Comparison of ENCODE assay signal across 19 cellular contexts in genomic region chr7:50607524-50608125, GRCh38. TPM values are rescaled to one million over a fixed set of nuclear protein-coding genes. Genes with fewer than 3 reads are reported as not detected.
DNase-seq lines count a peak whose midpoint lies in the region; ATAC-seq lines count a peak whose summit lies in the region.
"Had no signal": no experiment of that assay in that cellular context is flagged by ENCODE, and none has a peak within 500 bp of the region (broad histone marks: within the 10 kb centered on the region; RNA-seq: fewer than 3 reads in every experiment).

No MANE protein-coding gene starts in this region.

- CTCF ChIA-PET in T-cell (lab: Charles Lee) = interaction anchor here (0.5 to 0.9 kb wide), 2 partner anchors 26 to 402 kb away, joined by 3 read pairs; no protein-coding TSS in a partner anchor

- POLR2A ChIA-PET in T-cell (lab: Charles Lee) = interaction anchor here in 1 of 2 donors (0.7 kb wide), 1 partner anchor 187 kb away, joined by 7 read pairs; no protein-coding TSS in a partner anchor
- POLR2A ChIA-PET in naive thymus-derived CD8-positive, alpha-beta T cell (lab: Charles Lee) = interaction anchor here (1.2 kb wide), 1 partner anchor 53 kb away, joined by 3 read pairs; no protein-coding TSS in a partner anchor

- peaks cover 24% of the 10 kb centered on the region for H3K4me1 Mint-ChIP-seq in activated CD4-positive, alpha-beta T cell treated with anti-CD3 and anti-CD28 coated beads, Interleukin-2, amount 10 ng/mL, durations not matched to agents 24 days and 14 days
- peaks cover 34 to 49% (median 47%) of the 10 kb centered on the region in 3 donors for H3K4me1 Mint-ChIP-seq in T-cell
- peaks cover 22 to 44% (median 34%) of the 10 kb centered on the region in 4 donors for H3K4me1 Mint-ChIP-seq in naive thymus-derived CD8-positive, alpha-beta T cell

- H3K9me3 Mint-ChIP-seq in activated CD4-positive, alpha-beta T cell treated with anti-CD3 and anti-CD28 coated beads, Interleukin-2, amount 10 ng/mL, durations not matched to agents 24 days and 14 days = peaks cover 8% of the 10 kb centered on the region
- peaks cover 0 to 10% (median 0%) of the 10 kb centered on the region in 3 donors for H3K9me3 Mint-ChIP-seq in T-cell
- peaks cover 0 to 14% (median 7%) of the 10 kb centered on the region in 9 donors for H3K9me3 Mint-ChIP-seq in naive thymus-derived CD8-positive, alpha-beta T cell
- H3K9me3 Mint-ChIP-seq: GM23338 had no signal

- no peak for DNase-seq in activated CD4-positive, alpha-beta T cell treated with anti-CD3 and anti-CD28 coated beads, Interleukin-2, amount 10 ng/mL, durations not matched to agents 24 days and 14 days
- no peak for DNase-seq in activated CD4-positive, alpha-beta T cell treated with anti-CD3 and anti-CD28 coated beads for 1 hour
- DNase-seq in ELR (ENCODE audit: low read depth) (peak; percentile 5), T-cell (no peak), NK-92 (lab: John Stamatoyannopoulos, UW; ENCODE audit: unreplicated experiment) (no peak), NCI-H2107 treated with DMSO at 0.1 percent for 48 hours (lab: John Stamatoyannopoulos, UW; ENCODE audit: unreplicated experiment) (no peak), NCI-H526 treated with DMSO at 0.1 percent for 48 hours (lab: John Stamatoyannopoulos, UW) (no peak)
- no peak for DNase-seq in naive thymus-derived CD8-positive, alpha-beta T cell
- DNase-seq: activated gamma-delta T cell treated with Interleukin-2 at 50 U/mL for 16 hours; colonic mucosa; left colon; MG63; NCI-H1694; NCI-H446 treated with DMSO at 0.1 percent for 48 hours; Right ventricle myocardium superior; stimulated activated CD4-positive, alpha-beta T cell treated with anti-CD3 and anti-CD28 coated beads, Interleukin-12 subunit alpha, Interleukin-12 subunit beta, amount 100 ng/mL, for 4 hours; testis had no signal

- peaks cover 15% of the 10 kb centered on the region for H3K27me3 Mint-ChIP-seq in activated CD4-positive, alpha-beta T cell treated with anti-CD3 and anti-CD28 coated beads, Interleukin-2, amount 10 ng/mL, durations not matched to agents 24 days and 14 days
- H3K27me3 Mint-ChIP-seq in T-cell = no peaks in the 10 kb centered on the region
- H3K27me3 Mint-ChIP-seq in naive thymus-derived CD8-positive, alpha-beta T cell = no peaks in the 10 kb centered on the region

- H3K36me3 Mint-ChIP-seq in activated CD4-positive, alpha-beta T cell treated with anti-CD3 and anti-CD28 coated beads, Interleukin-2, amount 10 ng/mL, durations not matched to agents 24 days and 14 days (ENCODE audit: low read depth) = no peaks in the 10 kb centered on the region
- H3K36me3 Mint-ChIP-seq in T-cell = peaks cover 13% of the 10 kb centered on the region
- peaks cover 0 to 5% (median 3%) of the 10 kb centered on the region in 3 donors for H3K36me3 Mint-ChIP-seq in naive thymus-derived CD8-positive, alpha-beta T cell

- no peak overlapping the region for H3K27ac Mint-ChIP-seq in activated CD4-positive, alpha-beta T cell treated with anti-CD3 and anti-CD28 coated beads, Interleukin-2, amount 10 ng/mL, durations not matched to agents 24 days and 14 days
- H3K27ac Mint-ChIP-seq in T-cell = peak overlapping the region; percentile 73 to 77
- H3K27ac Mint-ChIP-seq in naive thymus-derived CD8-positive, alpha-beta T cell = peak overlapping the region in 6 of 10 donors; percentile 55 to 87 (median 70)
- H3K27ac Mint-ChIP-seq: GM23338 had no signal

- ATAC-seq in T-cell (replicated peaks in 1 of 4) = no peak
- ATAC-seq in naive thymus-derived CD8-positive, alpha-beta T cell = no peak
- ATAC-seq: A549, GM23338 had no signal

- intact Hi-C loops in activated CD4-positive, alpha-beta T cell treated with anti-CD3 and anti-CD28 coated beads, Interleukin-2, amount 10 ng/mL, durations not matched to agents 24 days and 14 days (cut with micrococcal nuclease) = no loop called here

- peak overlapping the region; percentile 2 for H3K4me3 Mint-ChIP-seq in activated CD4-positive, alpha-beta T cell treated with anti-CD3 and anti-CD28 coated beads, Interleukin-2, amount 10 ng/mL, durations not matched to agents 24 days and 14 days
- peak overlapping the region in 2 of 3 donors; percentile 40 to 53 for H3K4me3 Mint-ChIP-seq in T-cell
- H3K4me3 Mint-ChIP-seq in naive thymus-derived CD8-positive, alpha-beta T cell = peak overlapping the region in 1 of 10 donors; percentile 9
- H3K4me3 Mint-ChIP-seq: GM23338 had no signal

RNA-seq across cellular contexts. Expression of gene DDC, which starts 42.4 kb away (rescaled TPM):
- total RNA-seq in activated CD4-positive, alpha-beta T cell treated with anti-CD3 and anti-CD28 coated beads, Interleukin-2, amount 10 ng/mL, durations not matched to agents 24 days and 14 days = 0.19 and 0.35 TPM in 2 replicates
- not detected for total RNA-seq in T-cell
- total RNA-seq in naive thymus-derived CD8-positive, alpha-beta T cell = not detected
- not detected for polyA plus RNA-seq in naive thymus-derived CD8-positive, alpha-beta T cell
- total RNA-seq: GM23338, Right ventricle myocardium superior had no signal
- polyA plus RNA-seq: GM23338 had no signal
